27 cellular contexts compared by ENCODE assay signal in the genomic region with DNA sequence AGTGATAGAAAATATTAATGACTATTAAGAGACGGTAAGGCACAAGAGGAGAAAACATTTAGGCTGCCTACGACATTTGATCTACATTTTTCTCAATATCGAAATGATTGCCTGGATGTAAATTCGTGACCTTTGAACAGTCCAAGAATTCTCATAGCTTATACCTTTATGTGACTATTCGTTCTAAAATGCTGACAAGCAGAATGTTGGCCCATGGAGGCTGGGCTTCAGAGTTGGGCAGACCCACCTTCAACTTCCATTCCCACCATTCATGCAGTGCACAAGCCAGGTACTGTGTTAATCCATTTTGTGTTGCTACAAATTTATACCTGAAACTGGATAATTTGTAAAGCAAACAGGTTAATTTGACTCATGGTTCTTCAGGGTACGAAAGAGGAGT.
DNase-seq lines count a peak whose midpoint lies in the region; ATAC-seq, FAIRE-seq and TF ChIP-seq lines count a peak whose summit lies in the region.
"Had no signal": no experiment of that assay in that cellular context is flagged by ENCODE, and none has a peak within 500 bp of the region (broad histone marks: within the 10 kb centered on the region; RNA-seq: fewer than 3 reads in every experiment).

No MANE protein-coding gene starts in this region.

- intact Hi-C loops in K562 (cut with micrococcal nuclease), result no loop called here
- intact Hi-C loops in left ventricle myocardium inferior (cut with micrococcal nuclease), result no loop called here

- peak overlapping the region; percentile 13 to 43 for H3K27ac Mint-ChIP-seq in stimulated activated naive CD8-positive, alpha-beta T cell treated with anti-CD3 and anti-CD28 coated beads, Interleukin-15, amount 100 ng/mL, for 72 hours
- peak overlapping the region in 2 of 3 experiments; percentile 69 to 76; a peak in 3 of 7 replicates for H3K27ac Mint-ChIP-seq in H9
- H3K27ac Mint-ChIP-seq: B cell; CD4-positive, alpha-beta memory T cell; CD4-positive, CD25-positive, alpha-beta regulatory T cell; CD8-positive, alpha-beta memory T cell had no signal

- H3K23ac ChIP-seq in H9 (ENCODE audit: insufficient read length, low read depth, low read length), result no peak overlapping the region

- no peak overlapping the region for H2BK12ac ChIP-seq in H9 (ENCODE audit: insufficient read length, low read depth, low read length)

- WGBS in H9 (ENCODE audit: extremely low coverage, insufficient read length, low lambda C conversion rate), result no CpG with 5 or more reads among the region's 6 CpGs
- WGBS in K562 (ENCODE audit: insufficient coverage, low coverage, missing lambda C conversion rate), result 0% methylated on average over 6 of the region's 6 CpGs

- H2BK20ac ChIP-seq in H9 (ENCODE audit: low read depth, low read length, poor library complexity, severe bottlenecking), result no peak overlapping the region

- H2AFZ ChIP-seq in H9 (ENCODE audit: low read length), result no peak overlapping the region
- no peak overlapping the region for H2AFZ ChIP-seq in K562 (ENCODE audit: low read depth, low read length)

- H3K23me2 ChIP-seq in H9 (ENCODE audit: insufficient read length, low read depth, low read length, poor library complexity, severe bottlenecking), result no peaks in the 10 kb centered on the region

- no peak overlapping the region for H3T11ph ChIP-seq in H9 (ENCODE audit: low read length)

- H3K4ac ChIP-seq in H9 (ENCODE audit: low read depth, low read length), result no peak overlapping the region

- no peak for FAIRE-seq in K562 (lab: Jason Lieb, UNC)
- FAIRE-seq: A204.1, GM12878, GM12892, GM18507 had no signal

- no peak overlapping the region for H2BK15ac ChIP-seq in H9 (ENCODE audit: low read depth, low read length)

- no peaks in the 10 kb centered on the region for H3K36me3 Mint-ChIP-seq in H9 (ENCODE audit: insufficient read depth in 1 of 3, low read depth in 3 of 3)
- H3K36me3 Mint-ChIP-seq: CD4-positive, alpha-beta memory T cell; CD4-positive, CD25-positive, alpha-beta regulatory T cell; CD8-positive, alpha-beta memory T cell had no signal

- no peak overlapping the region for H3K14ac ChIP-seq in H9 (ENCODE audit: insufficient read depth, low read length)

- no peak for DNase-seq in stimulated activated naive CD8-positive, alpha-beta T cell treated with anti-CD3 and anti-CD28 coated beads, Interleukin-15, amount 100 ng/mL, for 72 hours
- DNase-seq in stimulated activated naive CD8-positive, alpha-beta T cell treated with anti-CD3 and anti-CD28 coated beads, Interleukin-15, Interleukin-2, amounts not matched to agents 100 U/mL and 50 U/mL, for 24 hours, result no peak
- DNase-seq in H9 (no peak), K562 (ENCODE audit: extremely low read depth in 1 of 4, low spot score in 3 of 4) (no peak), right atrium auricular region (ENCODE audit: low spot score) (no peak), left ventricle myocardium inferior (no peak)
- no peak for DNase-seq in activated CD4-positive, alpha-beta T cell treated with anti-CD3 and anti-CD28 coated beads for 48 hours
- DNase-seq: 8988T; AML-193; CD4-positive, alpha-beta memory T cell; CD4-positive, CD25-positive, alpha-beta regulatory T cell; CD8-positive, alpha-beta memory T cell; COR-L47; DMS 273 treated with DMSO at 0.1 percent for 48 hours; DMS153; DMS53; DMS79; DND-41; EL; GDM1 had no signal

- H3K9ac ChIP-seq in H9 (ENCODE audit: extremely low read depth, insufficient read length, low read length) (no peak overlapping the region), K562 (ENCODE audit: insufficient read depth in 1 of 2, low read depth in 2 of 2, low read length in 2 of 2) (no peak overlapping the region)
- H3K9ac ChIP-seq: BLaER1 treated with 17β-estradiol and CSF1 and Interleukin-3, amounts not matched to agents 10 nM and 100 nM had no signal

- no peaks in the 10 kb centered on the region for H3K27me3 Mint-ChIP-seq in stimulated activated naive CD8-positive, alpha-beta T cell treated with anti-CD3 and anti-CD28 coated beads, Interleukin-15, amount 100 ng/mL, for 72 hours
- H3K27me3 Mint-ChIP-seq in H9 (ENCODE audit: low read depth), result no peaks in the 10 kb centered on the region; the same call in 1 of the 2 replicates
- H3K27me3 Mint-ChIP-seq: B cell; CD4-positive, alpha-beta memory T cell; CD4-positive, CD25-positive, alpha-beta regulatory T cell; CD8-positive, alpha-beta memory T cell had no signal

- no peaks in the 10 kb centered on the region for H3K9me1 ChIP-seq in K562 (ENCODE audit: control insufficient read depth, insufficient read depth, low read length)

- H3K9me3 Mint-ChIP-seq in stimulated activated naive CD8-positive, alpha-beta T cell treated with anti-CD3 and anti-CD28 coated beads, Interleukin-15, amount 100 ng/mL, for 72 hours, result peaks cover 0 to 5% of the 10 kb centered on the region in 2 donors
- H3K9me3 Mint-ChIP-seq in H9, result no peaks in the 10 kb centered on the region

- no peak overlapping the region for H3K18ac ChIP-seq in H9 (ENCODE audit: insufficient read length, low read depth, low read length)

- TF ChIP-seq EP300 in K562 (IDR thresholded peaks at IDR 0.05; ENCODE audit: low read length), result no peak

- no peak overlapping the region for H3K4me3 ChIP-seq in K562
- no peak overlapping the region for H3K4me3 ChIP-seq in right atrium auricular region
- H3K4me3 ChIP-seq in left ventricle myocardium inferior, result no peak overlapping the region
- H3K4me3 ChIP-seq: BLaER1 treated with 17β-estradiol and CSF1 and Interleukin-3, amounts not matched to agents 10 nM and 100 nM; GM12878 had no signal

- H3K56ac ChIP-seq in H9 (ENCODE audit: insufficient read length, low read depth, low read length), result no peak overlapping the region

- CTCF ChIA-PET in K562 (lab: Yijun Ruan, JAX; ENCODE audit: low intra/inter-chr PET ratio), result no interaction called here

- no peak overlapping the region for H2BK120ac ChIP-seq in H9 (ENCODE audit: low read depth, low read length, poor library complexity, severe bottlenecking)

- H3K4me1 ChIP-seq in H9 (ENCODE audit: insufficient read depth, low read length) (no peaks in the 10 kb centered on the region), K562 (replicated peaks in 1 of 2; ENCODE audit: control insufficient read depth in 2 of 2, insufficient read depth in 2 of 2, low read length in 2 of 2) (no peaks in the 10 kb centered on the region), right atrium auricular region (no peaks in the 10 kb centered on the region), left ventricle myocardium inferior (no peaks in the 10 kb centered on the region)
- H3K4me1 ChIP-seq: BLaER1 treated with 17β-estradiol and CSF1 and Interleukin-3, amounts not matched to agents 10 nM and 100 nM had no signal

- BruUV-seq in K562 (replicated peaks; lab: Mats Ljungman, UMichigan), result no TSS peak

- TF ChIP-seq CTCF in H9 (conservative IDR thresholded peaks at IDR 0.05) (no peak), K562 (IDR thresholded peaks at IDR 0.05 in 2 of 3, conservative IDR thresholded peaks at IDR 0.05 in 1 of 3; ENCODE audit: insufficient read depth in 2 of 3, low read depth in 1 of 3, low read length in 3 of 3) (no peak), right atrium auricular region (IDR thresholded peaks at IDR 0.05) (no peak), left ventricle myocardium inferior (IDR thresholded peaks at IDR 0.05; ENCODE audit: borderline replicate concordance) (no peak)

- no peak overlapping the region for H2BK5ac ChIP-seq in H9 (ENCODE audit: insufficient read length, low read length)

- no peak overlapping the region for H2AK5ac ChIP-seq in H9 (ENCODE audit: insufficient read length, low read length)

- H3K27ac ChIP-seq in H9 (ENCODE audit: insufficient read length, low read depth, low read length) (no peak overlapping the region), K562 (ENCODE audit: extremely low read depth, low read depth, low read length) (no peak overlapping the region), right atrium auricular region (no peak overlapping the region), left ventricle myocardium inferior (replicated peaks) (no peak overlapping the region)
- H3K27ac ChIP-seq: BLaER1 treated with 17β-estradiol and CSF1 and Interleukin-3, amounts not matched to agents 10 nM and 100 nM; C4-2B had no signal

- no peaks in the 10 kb centered on the region for H3K79me2 ChIP-seq in H9 (ENCODE audit: insufficient read depth, low read length)
- no peaks in the 10 kb centered on the region for H3K79me2 ChIP-seq in K562 (ENCODE audit: control insufficient read depth, insufficient read depth, low read length)

- H3K79me1 ChIP-seq in H9 (ENCODE audit: insufficient read depth, low read depth, low read length, poor library complexity, severe bottlenecking), result no peaks in the 10 kb centered on the region

- POLR2A ChIA-PET in K562 (lab: Yijun Ruan, JAX), result no interaction called here

- TF ChIP-seq POLR2A in K562 (conservative IDR thresholded peaks at IDR 0.05), result no peak

- no peak overlapping the region for H4K8ac ChIP-seq in H9 (replicated peaks; ENCODE audit: insufficient read length, low read depth, low read length)

- no peak for TF ChIP-seq RAD21 in K562 (CRISPR knock-in tag; conservative IDR thresholded peaks at IDR 0.05 in 1 of 2, IDR thresholded peaks at IDR 0.05 in 1 of 2)

- H3K36me3 ChIP-seq in K562 (ENCODE audit: control insufficient read depth, insufficient read depth, low read length) (no peaks in the 10 kb centered on the region), right atrium auricular region (no peaks in the 10 kb centered on the region), left ventricle myocardium inferior (no peaks in the 10 kb centered on the region)
- H3K36me3 ChIP-seq: BLaER1 treated with 17β-estradiol and CSF1 and Interleukin-3, amounts not matched to agents 10 nM and 100 nM had no signal

- no peaks in the 10 kb centered on the region for H3K9me3 ChIP-seq in H9 (ENCODE audit: control insufficient read depth, low read depth, low read length)
- H3K9me3 ChIP-seq in K562 (replicated peaks; ENCODE audit: control insufficient read depth, insufficient read depth, low read depth, low read length), result no peaks in the 10 kb centered on the region
- no peaks in the 10 kb centered on the region for H3K9me3 ChIP-seq in right atrium auricular region
- peaks cover 3% of the 10 kb centered on the region for H3K9me3 ChIP-seq in left ventricle myocardium inferior (replicated peaks)
- H3K9me3 ChIP-seq: BLaER1 treated with 17β-estradiol and CSF1 and Interleukin-3, amounts not matched to agents 10 nM and 100 nM had no signal

- no peak overlapping the region for H4K91ac ChIP-seq in H9 (ENCODE audit: insufficient read length, low read depth, low read length)

- H3K4me3 Mint-ChIP-seq in stimulated activated naive CD8-positive, alpha-beta T cell treated with anti-CD3 and anti-CD28 coated beads, Interleukin-15, amount 100 ng/mL, for 72 hours, result no peak overlapping the region
- H3K4me3 Mint-ChIP-seq in H9, result no peak overlapping the region
- H3K4me3 Mint-ChIP-seq: B cell; CD4-positive, alpha-beta memory T cell; CD4-positive, CD25-positive, alpha-beta regulatory T cell; CD8-positive, alpha-beta memory T cell had no signal

- H3K4me2 ChIP-seq in H9 (ENCODE audit: insufficient read depth, insufficient read length, low read length) (no peak overlapping the region), K562 (ENCODE audit: insufficient read depth, low read length) (no peak overlapping the region)
- H3K4me2 ChIP-seq: BLaER1 treated with 17β-estradiol and CSF1 and Interleukin-3, amounts not matched to agents 10 nM and 100 nM had no signal

- H4K20me1 ChIP-seq in H9 (ENCODE audit: control insufficient read depth, insufficient read depth, insufficient read length), result no peaks in the 10 kb centered on the region
- no peaks in the 10 kb centered on the region for H4K20me1 ChIP-seq in K562 (replicated peaks; ENCODE audit: control insufficient read depth, insufficient read depth, low read length)
- H4K20me1 ChIP-seq: BLaER1 treated with 17β-estradiol and CSF1 and Interleukin-3, amounts not matched to agents 10 nM and 100 nM had no signal

- ATAC-seq in stimulated activated naive CD8-positive, alpha-beta T cell treated with anti-CD3 and anti-CD28 coated beads, Interleukin-15, amount 100 ng/mL, for 72 hours, result no peak
- no peak for ATAC-seq in stimulated activated naive CD8-positive, alpha-beta T cell treated with anti-CD3 and anti-CD28 coated beads, Interleukin-15, Interleukin-2, amounts not matched to agents 100 U/mL and 50 U/mL, for 24 hours
- ATAC-seq in K562, result no peak
- ATAC-seq: GM12878 had no signal

- no peaks in the 10 kb centered on the region for H3K4me1 Mint-ChIP-seq in stimulated activated naive CD8-positive, alpha-beta T cell treated with anti-CD3 and anti-CD28 coated beads, Interleukin-15, amount 100 ng/mL, for 72 hours
- no peaks in the 10 kb centered on the region for H3K4me1 Mint-ChIP-seq in H9
- H3K4me1 Mint-ChIP-seq: B cell; CD4-positive, alpha-beta memory T cell; CD4-positive, CD25-positive, alpha-beta regulatory T cell; CD8-positive, alpha-beta memory T cell had no signal

- H4K5ac ChIP-seq in H9 (ENCODE audit: insufficient read length, low read depth, low read length), result no peak overlapping the region

- in situ Hi-C loops in K562 (cut with MboI), result no loop called here

- H3K27me3 ChIP-seq in H9 (ENCODE audit: insufficient read depth, low read length) (no peaks in the 10 kb centered on the region), K562 (ENCODE audit: control insufficient read depth in 2 of 2, insufficient read depth in 2 of 2, low read length in 2 of 2) (no peaks in the 10 kb centered on the region), right atrium auricular region (no peaks in the 10 kb centered on the region), left ventricle myocardium inferior (ENCODE audit: low read depth) (no peaks in the 10 kb centered on the region)
- H3K27me3 ChIP-seq: BLaER1 treated with 17β-estradiol and CSF1 and Interleukin-3, amounts not matched to agents 10 nM and 100 nM had no signal
